In genomic region chr11:68962527-68963250, GRCh38 we compare ENCODE assay signal across 2 cellular contexts.
TF ChIP-seq lines count a peak whose summit lies in the region.

No MANE protein-coding gene starts in this region.

TF ChIP-seq in Ishikawa, 13 proteins besides CTCF, POLR2A, EP300 and RAD21:
- TF ChIP-seq CEBPB (IDR thresholded peaks at IDR 0.05), result no peak
- TF ChIP-seq FOXM1 (IDR thresholded peaks at IDR 0.05; ENCODE audit: borderline replicate concordance, low read depth), result no peak
- TF ChIP-seq ZBTB7A (IDR thresholded peaks at IDR 0.05; ENCODE audit: low read depth), result no peak
- TF ChIP-seq USF1 (IDR thresholded peaks at IDR 0.05), result no peak
- TF ChIP-seq TAF1 (IDR thresholded peaks at IDR 0.05; ENCODE audit: low read depth), result no peak
- TF ChIP-seq MAX (IDR thresholded peaks at IDR 0.05), result no peak

TF ChIP-seq in HepG2, 621 proteins besides CTCF, POLR2A, EP300 and RAD21:
- TF ChIP-seq SKIL (CRISPR knock-in tag; IDR thresholded peaks at IDR 0.05; ENCODE audit: borderline replicate concordance) (no peak), STAG1 (CRISPR knock-in tag; IDR thresholded peaks at IDR 0.05) (peak; percentile 48), MED13 (CRISPR knock-in tag; IDR thresholded peaks at IDR 0.05) (no peak)
